ENCODE assay signal across 21 cellular contexts in the genomic region with DNA sequence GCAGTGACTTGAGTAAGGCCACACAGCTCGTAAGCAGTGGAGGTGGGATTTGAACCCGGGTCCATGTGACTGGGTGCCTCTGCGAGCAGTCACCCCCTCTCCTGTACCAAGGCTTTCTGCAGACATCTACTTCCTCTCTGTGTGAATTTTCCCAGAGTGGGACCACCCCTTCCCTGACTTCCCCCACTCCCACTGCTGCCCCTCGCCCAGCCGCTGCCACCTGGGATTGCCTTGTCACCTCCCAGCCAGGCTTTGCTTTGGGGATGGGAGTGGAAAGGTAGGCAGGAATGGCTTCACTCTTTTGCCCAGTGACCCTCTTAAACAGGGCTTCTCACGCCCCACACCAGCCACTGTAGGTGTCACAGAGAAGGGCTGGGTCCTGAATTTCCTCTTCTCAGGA.
DNase-seq lines count a peak whose midpoint lies in the region; ATAC-seq, FAIRE-seq and TF ChIP-seq lines count a peak whose summit lies in the region.
"Had no signal": no experiment of that assay in that cellular context is flagged by ENCODE, and none has a peak within 500 bp of the region (broad histone marks: within the 10 kb centered on the region; RNA-seq: fewer than 3 reads in every experiment).

No MANE protein-coding gene starts in this region.

- peak overlapping the region in 3 of 11 experiments; percentile 67 to 78 (median 75); a peak in 6 of 22 replicates for H3K9ac ChIP-seq in BLaER1 treated with 17β-estradiol and CSF1 and Interleukin-3, amounts not matched to agents 10 nM and 100 nM

- peaks cover 41 to 68% (median 61%) of the 10 kb centered on the region in 10 experiments for H3K4me1 ChIP-seq in BLaER1 treated with 17β-estradiol and CSF1 and Interleukin-3, amounts not matched to agents 10 nM and 100 nM
- no peaks in the 10 kb centered on the region for H3K4me1 ChIP-seq in osteoblast (ENCODE audit: insufficient read depth, low read length)

- peak; percentile 20 for FAIRE-seq in HTR-8/SVneo (lab: Jason Lieb, UNC)
- FAIRE-seq: A204.1, GM12878, GM19239, H1, K562 had no signal

- peaks cover 0 to 39% (median 0%) of the 10 kb centered on the region in 11 experiments; a peak in 6 of 22 replicates for H3K27me3 ChIP-seq in BLaER1 treated with 17β-estradiol and CSF1 and Interleukin-3, amounts not matched to agents 10 nM and 100 nM
- H3K27me3 ChIP-seq in osteoblast (ENCODE audit: insufficient read depth, low read length): peaks cover 36% of the 10 kb centered on the region
- H3K27me3 ChIP-seq: BE2C had no signal

- H3K4me1 Mint-ChIP-seq in chondrocyte (ENCODE audit: low read depth): no peaks in the 10 kb centered on the region
- peaks cover 3% of the 10 kb centered on the region for H3K4me1 Mint-ChIP-seq in T-helper 17 cell
- H3K4me1 Mint-ChIP-seq in activated T-cell treated with anti-CD3 and anti-CD28 coated beads, Interleukin-2, amount 50 U/mL, for 24 hours (ENCODE audit: low read depth): no peaks in the 10 kb centered on the region
- H3K4me1 Mint-ChIP-seq: CD4-positive, alpha-beta memory T cell had no signal

- peak overlapping the region in 9 of 11 experiments; percentile 66 to 98 (median 85); a peak in 17 of 22 replicates for H3K4me2 ChIP-seq in BLaER1 treated with 17β-estradiol and CSF1 and Interleukin-3, amounts not matched to agents 10 nM and 100 nM
- H3K4me2 ChIP-seq in osteoblast (ENCODE audit: insufficient read depth, low read length): no peak overlapping the region

- peak overlapping the region in 4 of 11 experiments; percentile 66 to 90 (median 79); a peak in 8 of 22 replicates for H3K27ac ChIP-seq in BLaER1 treated with 17β-estradiol and CSF1 and Interleukin-3, amounts not matched to agents 10 nM and 100 nM
- H3K27ac ChIP-seq in osteoblast (ENCODE audit: low read depth, low read length): no peak overlapping the region

- H3K4me3 ChIP-seq in BLaER1 treated with 17β-estradiol and CSF1 and Interleukin-3, amounts not matched to agents 10 nM and 100 nM: peak overlapping the region in 1 of 10 experiments; percentile 35; a peak in 1 of 20 replicates
- H3K4me3 ChIP-seq in osteoblast (ENCODE audit: insufficient read depth, low read length): no peak overlapping the region
- H3K4me3 ChIP-seq: GM12878, K562 had no signal

- no peak overlapping the region for H3K4me3 Mint-ChIP-seq in chondrocyte (ENCODE audit: unreplicated experiment)
- no peak overlapping the region for H3K4me3 Mint-ChIP-seq in T-helper 17 cell
- H3K4me3 Mint-ChIP-seq in activated T-cell treated with anti-CD3 and anti-CD28 coated beads, Interleukin-2, amount 50 U/mL, for 24 hours: no peak overlapping the region
- H3K4me3 Mint-ChIP-seq: CD4-positive, alpha-beta memory T cell; H9 had no signal

- no peak overlapping the region for H2AFZ ChIP-seq in osteoblast (ENCODE audit: low read length)

- peaks cover 14 to 24% (median 18%) of the 10 kb centered on the region in 11 experiments for H3K9me3 ChIP-seq in BLaER1 treated with 17β-estradiol and CSF1 and Interleukin-3, amounts not matched to agents 10 nM and 100 nM (replicated peaks in 1 of 11)
- H3K9me3 ChIP-seq in osteoblast (ENCODE audit: low read depth, low read length) (peaks cover 8% of the 10 kb centered on the region), T-helper 17 cell (ENCODE audit: control insufficient read depth, low read length, poor library complexity, severe bottlenecking) (no peaks in the 10 kb centered on the region)
- H3K9me3 ChIP-seq: BE2C had no signal

- H4K20me1 ChIP-seq in BLaER1 treated with 17β-estradiol and CSF1 and Interleukin-3, amounts not matched to agents 10 nM and 100 nM: peaks cover 0 to 20% (median 0%) of the 10 kb centered on the region in 11 experiments; a peak in 4 of 22 replicates
- H4K20me1 ChIP-seq in osteoblast (ENCODE audit: insufficient read depth, low read length): no peaks in the 10 kb centered on the region

- H3K27me3 Mint-ChIP-seq in chondrocyte (ENCODE audit: low read depth) (peaks cover 37% of the 10 kb centered on the region), T-helper 17 cell (peaks cover 30% of the 10 kb centered on the region)
- peaks cover 22% of the 10 kb centered on the region for H3K27me3 Mint-ChIP-seq in activated T-cell treated with anti-CD3 and anti-CD28 coated beads, Interleukin-2, amount 50 U/mL, for 24 hours

- H3K36me3 Mint-ChIP-seq in chondrocyte (ENCODE audit: low read depth) (peaks cover 3% of the 10 kb centered on the region), T-helper 17 cell (ENCODE audit: low read depth) (peaks cover 2% of the 10 kb centered on the region)
- no peaks in the 10 kb centered on the region for H3K36me3 Mint-ChIP-seq in activated T-cell treated with anti-CD3 and anti-CD28 coated beads, Interleukin-2, amount 50 U/mL, for 24 hours (ENCODE audit: low read depth)
- H3K36me3 Mint-ChIP-seq: CD14-positive monocyte had no signal

- H3K27ac Mint-ChIP-seq in chondrocyte (ENCODE audit: unreplicated experiment): no peak overlapping the region
- no peak overlapping the region for H3K27ac Mint-ChIP-seq in T-helper 17 cell
- no peak overlapping the region for H3K27ac Mint-ChIP-seq in activated T-cell treated with anti-CD3 and anti-CD28 coated beads, Interleukin-2, amount 50 U/mL, for 24 hours
- H3K27ac Mint-ChIP-seq: CD4-positive, alpha-beta memory T cell had no signal

- H3K79me2 ChIP-seq in osteoblast (ENCODE audit: insufficient read depth, low read length): no peaks in the 10 kb centered on the region

- DNase-seq in HTR-8/SVneo (ENCODE audit: insufficient read length, low spot score): no peak
- DNase-seq in chondrocyte (ENCODE audit: low spot score): peak; percentile 38
- DNase-seq in osteoblast (ENCODE audit: insufficient read length, low spot score, missing footprints): peak; percentile 42
- DNase-seq in T-helper 17 cell: no peak
- DNase-seq in activated T-cell treated with anti-CD3 and anti-CD28 coated beads, Interleukin-2, amount 50 U/mL, for 24 hours: no peak
- DNase-seq: ACHN; BE2C; Calu3; CD4-positive, alpha-beta memory T cell; DMS79 treated with DMSO at 0.1 percent for 48 hours; EL; H9; IMR-90 had no signal

- H3K9me3 Mint-ChIP-seq in chondrocyte (ENCODE audit: low read depth): peaks cover 7% of the 10 kb centered on the region
- no peaks in the 10 kb centered on the region for H3K9me3 Mint-ChIP-seq in activated T-cell treated with anti-CD3 and anti-CD28 coated beads, Interleukin-2, amount 50 U/mL, for 24 hours

- TF ChIP-seq CTCF in chondrocyte (IDR thresholded peaks at IDR 0.05) (no peak), osteoblast (IDR thresholded peaks at IDR 0.05; ENCODE audit: extremely low read depth, low read depth, low read length) (no peak)

- ATAC-seq in T-helper 17 cell: no peak
- ATAC-seq in GM18519 (IDR thresholded peaks at IDR 0.05; ENCODE audit: low FRiP score, unreplicated experiment): no peak
- ATAC-seq: GM12878 had no signal

- H3K36me3 ChIP-seq in BLaER1 treated with 17β-estradiol and CSF1 and Interleukin-3, amounts not matched to agents 10 nM and 100 nM: no peaks in the 10 kb centered on the region
- no peaks in the 10 kb centered on the region for H3K36me3 ChIP-seq in osteoblast (ENCODE audit: insufficient read depth, low read length)
- H3K36me3 ChIP-seq: BE2C had no signal

Comparison
In these comparisons a context has a peak if more than half of its experiments do, and no peak if none do; other contexts are left out.
1. DNase-seq: peak in chondrocyte (single experiment) and osteoblast (single experiment); none in HTR-8/SVneo (single experiment), T-helper 17 cell (0 of 3) and activated T-cell treated with anti-CD3 and anti-CD28 coated beads, Interleukin-2, amount 50 U/mL, for 24 hours (single experiment).